37 cellular contexts compared by ENCODE assay signal in genomic region chr12:125431516-125431915, GRCh38.
"Had no signal": no experiment of that assay in that cellular context is flagged by ENCODE, and none has a peak within 500 bp of the region (broad histone marks: within the 10 kb centered on the region; RNA-seq: fewer than 3 reads in every experiment).

No MANE protein-coding gene starts in this region.

- ATAC-seq: activated CD4-positive, alpha-beta T cell treated with anti-CD3 and anti-CD28 coated beads for 36 hours; activated CD4-positive, CD25-positive, alpha-beta regulatory T cell treated with anti-CD3 and anti-CD28 coated beads, Interleukin-2, amount 50 U/mL, for 24 hours; activated CD8-positive, alpha-beta memory T cell treated with anti-CD3 and anti-CD28 coated beads, Interleukin-2, amount 10 ng/mL, durations not matched to agents 7 days and 5 days; activated CD8-positive, alpha-beta T cell treated with anti-CD3 and anti-CD28 coated beads, Interleukin-2, amount 10 ng/mL, durations not matched to agents 7 days and 5 days; activated naive CD8-positive, alpha-beta T cell treated with anti-CD3 and anti-CD28 coated beads, Interleukin-2, amount 50 U/mL, for 24 hours; WTC11 had no signal

- H3K27ac ChIP-seq: ascending aorta, cardiac muscle cell, WERI-Rb-1 had no signal

- H3K4me1 ChIP-seq: ascending aorta had no signal

- H3K9me3 ChIP-seq: ascending aorta had no signal

- H3K36me3 ChIP-seq: ascending aorta, cardiac muscle cell, WERI-Rb-1 had no signal

- H3K4me3 ChIP-seq: ascending aorta, cardiac muscle cell had no signal

- H3K4me1 Mint-ChIP-seq: activated CD4-positive, alpha-beta memory T cell treated with anti-CD3 and anti-CD28 coated beads, Interleukin-2, amount 10 ng/mL, durations not matched to agents 7 days and 5 days; activated CD4-positive, alpha-beta T cell treated with anti-CD3 and anti-CD28 coated beads for 36 hours; activated CD8-positive, alpha-beta memory T cell treated with anti-CD3 and anti-CD28 coated beads, Interleukin-2, amount 10 ng/mL, durations not matched to agents 7 days and 5 days; activated naive CD4-positive, alpha-beta T cell treated with anti-CD3 and anti-CD28 coated beads, Interleukin-2, amount 10 ng/mL, durations not matched to agents 7 days and 5 days; activated naive CD4-positive, alpha-beta T cell treated with anti-CD3 and anti-CD28 coated beads, Interleukin-2, amount 50 U/mL, for 24 hours; activated naive CD8-positive, alpha-beta T cell treated with anti-CD3 and anti-CD28 coated beads, Interleukin-2, amount 10 ng/mL, durations not matched to agents 7 days and 5 days; activated naive CD8-positive, alpha-beta T cell treated with anti-CD3 and anti-CD28 coated beads, Interleukin-2, amount 50 U/mL, for 24 hours; brain; central memory CD8-positive, alpha-beta T cell had no signal

- H3K27me3 ChIP-seq: ascending aorta, cardiac muscle cell had no signal

- H3K27ac Mint-ChIP-seq: activated CD4-positive, alpha-beta memory T cell treated with anti-CD3 and anti-CD28 coated beads, Interleukin-2, amount 10 ng/mL, durations not matched to agents 7 days and 5 days; activated CD4-positive, alpha-beta T cell treated with anti-CD3 and anti-CD28 coated beads for 36 hours; activated CD8-positive, alpha-beta memory T cell treated with anti-CD3 and anti-CD28 coated beads, Interleukin-2, amount 10 ng/mL, durations not matched to agents 7 days and 5 days; activated CD8-positive, alpha-beta T cell treated with anti-CD3 and anti-CD28 coated beads, Interleukin-2, amount 10 ng/mL, durations not matched to agents 7 days and 5 days; activated naive CD4-positive, alpha-beta T cell treated with anti-CD3 and anti-CD28 coated beads, Interleukin-2, amount 10 ng/mL, durations not matched to agents 7 days and 5 days; activated naive CD4-positive, alpha-beta T cell treated with anti-CD3 and anti-CD28 coated beads, Interleukin-2, amount 50 U/mL, for 24 hours; activated naive CD8-positive, alpha-beta T cell; activated naive CD8-positive, alpha-beta T cell treated with anti-CD3 and anti-CD28 coated beads, Interleukin-2, amount 10 ng/mL, durations not matched to agents 7 days and 5 days; activated naive CD8-positive, alpha-beta T cell treated with anti-CD3 and anti-CD28 coated beads, Interleukin-2, amount 50 U/mL, for 24 hours; activated T-cell treated with anti-CD3 and anti-CD28 coated beads, Interleukin-2, amount 50 U/mL, for 24 hours; activated T-helper 2 cell treated with anti-CD3 and anti-CD28 coated beads, Interferon-gamma antibody, Interleukin-2, Interleukin-4, amounts not matched to agents 10 μg/mL and 5 μg/mL and 100 μg/mL, durations not matched to agents 14 hours and 24 hours and 36 hours; brain; T-helper 1 cell treated with Interleukin-12 subunit alpha and Interleukin-12 subunit beta and Interleukin-4 antibody, amounts not matched to agents 30 μg/mL and 1 μg/mL, for 36 hours; T-helper 2 cell treated with Interferon-gamma antibody and Interleukin-4, amounts not matched to agents 5 μg/mL and 100 μg/mL, for 36 hours; WTC11 had no signal

- H3K36me3 Mint-ChIP-seq: activated CD8-positive, alpha-beta memory T cell treated with anti-CD3 and anti-CD28 coated beads, Interleukin-2, amount 10 ng/mL, durations not matched to agents 7 days and 5 days; activated naive CD4-positive, alpha-beta T cell treated with anti-CD3 and anti-CD28 coated beads, Interleukin-2, amount 10 ng/mL, durations not matched to agents 7 days and 5 days; activated naive CD4-positive, alpha-beta T cell treated with anti-CD3 and anti-CD28 coated beads, Interleukin-2, amount 50 U/mL, for 24 hours; activated naive CD8-positive, alpha-beta T cell; activated naive CD8-positive, alpha-beta T cell treated with anti-CD3 and anti-CD28 coated beads, Interleukin-2, amount 10 ng/mL, durations not matched to agents 7 days and 5 days; WTC11 had no signal

- H3K4me3 Mint-ChIP-seq: activated CD4-positive, alpha-beta memory T cell treated with anti-CD3 and anti-CD28 coated beads, Interleukin-2, amount 10 ng/mL, durations not matched to agents 7 days and 5 days; activated CD4-positive, alpha-beta T cell treated with anti-CD3 and anti-CD28 coated beads for 36 hours; activated CD8-positive, alpha-beta memory T cell treated with anti-CD3 and anti-CD28 coated beads, Interleukin-2, amount 10 ng/mL, durations not matched to agents 7 days and 5 days; activated CD8-positive, alpha-beta T cell treated with anti-CD3 and anti-CD28 coated beads, Interleukin-2, amount 10 ng/mL, durations not matched to agents 7 days and 5 days; activated naive CD4-positive, alpha-beta T cell treated with anti-CD3 and anti-CD28 coated beads, Interleukin-2, amount 10 ng/mL, durations not matched to agents 7 days and 5 days; activated naive CD4-positive, alpha-beta T cell treated with anti-CD3 and anti-CD28 coated beads, Interleukin-2, amount 50 U/mL, for 24 hours; activated naive CD8-positive, alpha-beta T cell; activated naive CD8-positive, alpha-beta T cell treated with anti-CD3 and anti-CD28 coated beads, Interleukin-2, amount 10 ng/mL, durations not matched to agents 7 days and 5 days; activated naive CD8-positive, alpha-beta T cell treated with anti-CD3 and anti-CD28 coated beads, Interleukin-2, amount 50 U/mL, for 24 hours; activated T-cell treated with anti-CD3 and anti-CD28 coated beads, Interleukin-2, amount 50 U/mL, for 24 hours; brain; central memory CD8-positive, alpha-beta T cell; T-helper 1 cell treated with Interleukin-12 subunit alpha and Interleukin-12 subunit beta and Interleukin-4 antibody, amounts not matched to agents 30 μg/mL and 1 μg/mL, for 36 hours; T-helper 2 cell treated with Interferon-gamma antibody and Interleukin-4, amounts not matched to agents 5 μg/mL and 100 μg/mL, for 36 hours; WTC11 had no signal

- H3K9me3 Mint-ChIP-seq: central memory CD8-positive, alpha-beta T cell; WTC11 had no signal

- DNase-seq: activated CD4-positive, alpha-beta memory T cell treated with anti-CD3 and anti-CD28 coated beads, Interleukin-2, amount 10 ng/mL, durations not matched to agents 7 days and 5 days; activated CD4-positive, alpha-beta T cell treated with anti-CD3 and anti-CD28 coated beads for 1 hour; activated CD4-positive, alpha-beta T cell treated with anti-CD3 and anti-CD28 coated beads for 36 hours; activated CD4-positive, alpha-beta T cell treated with anti-CD3 and anti-CD28 coated beads for 48 hours; activated CD4-positive, alpha-beta T cell treated with anti-CD3 and anti-CD28 coated beads, Interleukin-2, amount 50 U/mL, for 48 hours; activated CD4-positive, CD25-positive, alpha-beta regulatory T cell; activated CD8-positive, alpha-beta memory T cell treated with anti-CD3 and anti-CD28 coated beads for 24 hours; activated CD8-positive, alpha-beta memory T cell treated with anti-CD3 and anti-CD28 coated beads, Interleukin-2, amount 10 ng/mL, durations not matched to agents 7 days and 5 days; activated CD8-positive, alpha-beta memory T cell treated with anti-CD3 and anti-CD28 coated beads, Interleukin-2, amount 50 U/mL, for 48 hours; activated CD8-positive, alpha-beta T cell treated with anti-CD3 and anti-CD28 coated beads, Interleukin-2, amount 10 ng/mL, durations not matched to agents 7 days and 5 days; activated effector memory CD4-positive, alpha-beta T cell treated with Interleukin-2 at 50 U/mL for 16 hours; activated gamma-delta T cell; activated naive CD4-positive, alpha-beta T cell treated with anti-CD3 and anti-CD28 coated beads, Interleukin-2, amount 10 ng/mL, durations not matched to agents 7 days and 5 days; activated naive CD4-positive, alpha-beta T cell treated with Interleukin-2 at 50 U/mL for 16 hours; activated naive CD8-positive, alpha-beta T cell treated with anti-CD3 and anti-CD28 coated beads, Interleukin-2, amount 10 ng/mL, durations not matched to agents 7 days and 5 days; activated naive CD8-positive, alpha-beta T cell treated with anti-CD3 and anti-CD28 coated beads, Interleukin-2, amount 50 U/mL, for 24 hours; activated T-cell treated with anti-CD3 and anti-CD28 coated beads, Interleukin-2, amount 50 U/mL, for 24 hours; activated T-cell treated with anti-CD3 and anti-CD28 coated beads, Interleukin-2, amount 50 U/mL, for 48 hours; amygdala; anterior cingulate cortex; caudate nucleus; cerebellar nuclear complex; T-helper 1 cell; T-helper 2 cell; T-helper 9 cell; WERI-Rb-1 had no signal

- H3K27me3 Mint-ChIP-seq: activated CD4-positive, alpha-beta memory T cell treated with anti-CD3 and anti-CD28 coated beads, Interleukin-2, amount 10 ng/mL, durations not matched to agents 7 days and 5 days; activated CD8-positive, alpha-beta memory T cell treated with anti-CD3 and anti-CD28 coated beads, Interleukin-2, amount 10 ng/mL, durations not matched to agents 7 days and 5 days; activated naive CD4-positive, alpha-beta T cell treated with anti-CD3 and anti-CD28 coated beads, Interleukin-2, amount 10 ng/mL, durations not matched to agents 7 days and 5 days; activated naive CD4-positive, alpha-beta T cell treated with anti-CD3 and anti-CD28 coated beads, Interleukin-2, amount 50 U/mL, for 24 hours; activated naive CD8-positive, alpha-beta T cell treated with anti-CD3 and anti-CD28 coated beads, Interleukin-2, amount 10 ng/mL, durations not matched to agents 7 days and 5 days; activated naive CD8-positive, alpha-beta T cell treated with anti-CD3 and anti-CD28 coated beads, Interleukin-2, amount 50 U/mL, for 24 hours; activated T-cell treated with anti-CD3 and anti-CD28 coated beads, Interleukin-2, amount 50 U/mL, for 24 hours had no signal
